1 cellular context compared by ENCODE assay signal in the genomic region with DNA sequence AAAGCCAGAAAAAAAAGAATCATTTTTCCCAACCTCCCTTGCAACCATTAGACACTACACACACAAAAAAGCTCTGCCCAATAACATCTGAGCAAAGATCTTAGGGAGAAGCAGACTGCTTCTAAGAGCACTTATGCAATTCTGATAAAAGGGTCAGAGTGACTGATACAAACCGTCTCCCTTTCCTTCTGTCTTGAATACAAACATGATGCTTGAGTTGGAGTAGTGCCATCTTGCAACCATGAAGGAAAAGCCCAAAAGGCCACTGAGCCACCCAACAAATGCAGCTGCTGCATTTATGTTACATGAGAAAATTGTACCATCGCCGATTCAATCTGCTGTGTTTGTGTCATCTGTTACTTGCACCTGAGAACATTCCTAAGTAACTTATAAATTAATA.
TF ChIP-seq lines count a peak whose summit lies in the region.

No MANE protein-coding gene starts in this region.

TF ChIP-seq in K562, 482 proteins besides CTCF, POLR2A, EP300 and RAD21 (continues in another document):
- TF ChIP-seq ZNF449 (CRISPR knock-in tag; IDR thresholded peaks at IDR 0.05) (0 out of 2 replicates have a peak, but pooled peaks have one; percentile 16), GATAD2A (IDR thresholded peaks at IDR 0.05) (peak; percentile 78; the same call in 1 of the 2 replicates), CEBPB (tag; IDR thresholded peaks at IDR 0.05) (peak; percentile 82), NR2C1 (IDR thresholded peaks at IDR 0.05) (no peak), NR2C1 (tag; IDR thresholded peaks at IDR 0.05) (0 out of 2 replicates have a peak, but pooled peaks have one; percentile 5), ZNF507 (tag; conservative IDR thresholded peaks at IDR 0.05) (no peak), ETV5 (CRISPR knock-in tag; IDR thresholded peaks at IDR 0.05; ENCODE audit: low read depth) (no peak), EHMT2 (IDR thresholded peaks at IDR 0.05) (peak; percentile 63; the same call in 1 of the 2 replicates), JUND (IDR thresholded peaks at IDR 0.05; ENCODE audit: borderline replicate concordance, low read depth, low read length) (0 out of 2 replicates have a peak, but pooled peaks have one; percentile 6), JUND (tag; IDR thresholded peaks at IDR 0.05; ENCODE audit: borderline replicate concordance, low read depth, low read length) (no peak; the same call in 2 of the 3 replicates), ZNF592 (IDR thresholded peaks at IDR 0.05) (0 out of 2 replicates have a peak, but pooled peaks have one; percentile 33), DMBX1 (CRISPR knock-in tag; IDR thresholded peaks at IDR 0.05; ENCODE audit: borderline replicate concordance) (no peak), SMARCA4 (IDR thresholded peaks at IDR 0.05) (peak; percentile 11; the same call in 1 of the 2 replicates), NFIC (IDR thresholded peaks at IDR 0.05) (peak; percentile 70), THRA (IDR thresholded peaks at IDR 0.05) (no peak), ZNF778 (CRISPR knock-in tag; IDR thresholded peaks at IDR 0.05) (no peak), NUFIP1 (IDR thresholded peaks at IDR 0.05; ENCODE audit: partially characterized antibody) (peak; percentile 26), NR2C2 (CRISPR knock-in tag; IDR thresholded peaks at IDR 0.05) (no peak), NR2C2 (tag; IDR thresholded peaks at IDR 0.05) (peak; percentile 20; the same call in 1 of the 2 replicates), PHB (CRISPR knock-in tag; IDR thresholded peaks at IDR 0.05) (no peak), FOXK2 (conservative IDR thresholded peaks at IDR 0.05 in 1 of 2, IDR thresholded peaks at IDR 0.05 in 1 of 2; ENCODE audit: low read depth in 2 of 2) (no peak), ZNF766 (CRISPR knock-in tag; conservative IDR thresholded peaks at IDR 0.05) (0 out of 2 replicates have a peak, but pooled peaks have one; percentile 21), DACH1 (IDR thresholded peaks at IDR 0.05; ENCODE audit: partially characterized antibody) (no peak), CEBPG (CRISPR knock-in tag; IDR thresholded peaks at IDR 0.05) (0 out of 2 replicates have a peak, but pooled peaks have one; percentile 27), CEBPG (tag; conservative IDR thresholded peaks at IDR 0.05 in 1 of 2, IDR thresholded peaks at IDR 0.05 in 1 of 2) (peak in 1 of 2 experiments; percentile 50; a peak in 2 of 4 replicates), ZNF639 (CRISPR knock-in tag; conservative IDR thresholded peaks at IDR 0.05 in 1 of 2, IDR thresholded peaks at IDR 0.05 in 1 of 2) (0 out of 4 replicates have a peak, but pooled peaks of 1 of the 2 experiments have one; percentile 23)
- TF ChIP-seq, protein P1, sequence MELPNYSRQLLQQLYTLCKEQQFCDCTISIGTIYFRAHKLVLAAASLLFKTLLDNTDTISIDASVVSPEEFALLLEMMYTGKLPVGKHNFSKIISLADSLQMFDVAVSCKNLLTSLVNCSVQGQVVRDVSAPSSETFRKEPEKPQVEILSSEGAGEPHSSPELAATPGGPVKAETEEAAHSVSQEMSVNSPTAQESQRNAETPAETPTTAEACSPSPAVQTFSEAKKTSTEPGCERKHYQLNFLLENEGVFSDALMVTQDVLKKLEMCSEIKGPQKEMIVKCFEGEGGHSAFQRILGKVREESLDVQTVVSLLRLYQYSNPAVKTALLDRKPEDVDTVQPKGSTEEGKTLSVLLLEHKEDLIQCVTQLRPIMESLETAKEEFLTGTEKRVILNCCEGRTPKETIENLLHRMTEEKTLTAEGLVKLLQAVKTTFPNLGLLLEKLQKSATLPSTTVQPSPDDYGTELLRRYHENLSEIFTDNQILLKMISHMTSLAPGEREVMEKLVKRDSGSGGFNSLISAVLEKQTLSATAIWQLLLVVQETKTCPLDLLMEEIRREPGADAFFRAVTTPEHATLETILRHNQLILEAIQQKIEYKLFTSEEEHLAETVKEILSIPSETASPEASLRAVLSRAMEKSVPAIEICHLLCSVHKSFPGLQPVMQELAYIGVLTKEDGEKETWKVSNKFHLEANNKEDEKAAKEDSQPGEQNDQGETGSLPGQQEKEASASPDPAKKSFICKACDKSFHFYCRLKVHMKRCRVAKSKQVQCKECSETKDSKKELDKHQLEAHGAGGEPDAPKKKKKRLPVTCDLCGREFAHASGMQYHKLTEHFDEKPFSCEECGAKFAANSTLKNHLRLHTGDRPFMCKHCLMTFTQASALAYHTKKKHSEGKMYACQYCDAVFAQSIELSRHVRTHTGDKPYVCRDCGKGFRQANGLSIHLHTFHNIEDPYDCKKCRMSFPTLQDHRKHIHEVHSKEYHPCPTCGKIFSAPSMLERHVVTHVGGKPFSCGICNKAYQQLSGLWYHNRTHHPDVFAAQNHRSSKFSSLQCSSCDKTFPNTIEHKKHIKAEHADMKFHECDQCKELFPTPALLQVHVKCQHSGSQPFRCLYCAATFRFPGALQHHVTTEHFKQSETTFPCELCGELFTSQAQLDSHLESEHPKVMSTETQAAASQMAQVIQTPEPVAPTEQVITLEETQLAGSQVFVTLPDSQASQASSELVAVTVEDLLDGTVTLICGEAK (IDR thresholded peaks at IDR 0.05): peak; percentile 35; the same call in 1 of the 2 replicates
- TF ChIP-seq, protein P1 (CRISPR knock-in tag; IDR thresholded peaks at IDR 0.05): no peak
